1 cellular context compared by ENCODE assay signal in the genomic region with DNA sequence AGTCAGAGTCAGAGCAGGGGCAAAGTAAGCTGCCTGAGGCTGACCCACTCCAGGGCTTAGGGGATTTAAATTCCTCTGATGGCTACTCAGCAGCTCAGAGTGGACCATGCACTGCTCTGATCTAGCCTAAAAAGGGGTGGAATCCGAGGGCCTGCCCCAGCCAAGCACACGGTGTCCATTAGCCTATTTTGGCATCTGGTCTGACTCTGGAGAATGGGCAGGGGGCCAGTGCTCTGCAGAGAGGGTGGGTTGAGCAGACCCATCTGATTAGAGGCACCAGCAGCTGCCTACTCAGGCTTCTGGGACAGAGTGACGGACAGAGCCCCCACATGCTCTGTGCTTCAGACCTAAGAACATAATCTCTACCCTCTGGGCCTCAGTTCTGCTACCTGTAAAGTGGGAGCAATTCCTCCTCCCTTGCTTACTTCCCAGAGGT.
TF ChIP-seq lines count a peak whose summit lies in the region.

No MANE protein-coding gene starts in this region.

TF ChIP-seq in A549, 52 proteins besides CTCF, POLR2A, EP300 and RAD21:
- no peak for TF ChIP-seq TP53 (CRISPR knock-in tag; IDR thresholded peaks at IDR 0.05)
- no peak for TF ChIP-seq ZNF302 (CRISPR knock-in tag; IDR thresholded peaks at IDR 0.05)
- no peak for TF ChIP-seq BHLHE40 (IDR thresholded peaks at IDR 0.05; ENCODE audit: low read depth, low read length)
TF ChIP-seq in A549: peak in this region for 0.
